19 cellular contexts compared by ENCODE assay signal in the genomic region with DNA sequence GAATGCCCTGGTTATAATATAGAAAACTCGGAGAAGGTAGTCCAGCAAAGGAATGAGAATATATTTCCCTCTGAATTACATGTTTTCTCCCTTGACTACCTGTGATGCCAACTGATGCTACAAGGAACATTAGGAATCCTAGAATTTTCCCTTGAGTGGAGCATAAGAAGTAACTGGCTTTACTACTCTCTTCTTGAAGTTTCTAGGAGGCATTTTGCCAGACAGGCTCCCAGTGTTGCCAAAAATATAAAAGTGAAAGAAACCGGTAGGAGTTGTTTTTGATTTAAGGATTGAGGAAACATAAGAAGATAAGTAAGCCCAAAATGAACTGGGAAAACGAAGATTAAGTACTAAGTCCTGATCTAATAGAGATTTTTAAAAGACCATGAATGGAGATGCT.
DNase-seq lines count a peak whose midpoint lies in the region; ATAC-seq and TF ChIP-seq lines count a peak whose summit lies in the region.
"Had no signal": no experiment of that assay in that cellular context is flagged by ENCODE, and none has a peak within 500 bp of the region (broad histone marks: within the 10 kb centered on the region; RNA-seq: fewer than 3 reads in every experiment).

No MANE protein-coding gene starts in this region.

- H3K27ac ChIP-seq in muscle layer of colon (ENCODE audit: low read depth, low read length) (peak overlapping the region; percentile 68), Karpas-422 (ENCODE audit: low read length) (no peak overlapping the region)

- H3K9me3 ChIP-seq in muscle layer of colon (ENCODE audit: low read length) (no peaks in the 10 kb centered on the region), Karpas-422 (ENCODE audit: low read length) (peaks cover 58% of the 10 kb centered on the region)
- H3K9me3 ChIP-seq: BE2C had no signal

- no peak overlapping the region for H3K4me2 ChIP-seq in Karpas-422 (ENCODE audit: low read depth, low read length, poor library complexity, severe bottlenecking)

- no peak for ATAC-seq in left cardiac atrium
- ATAC-seq: GM12878 had no signal

- H3K79me2 ChIP-seq in Karpas-422 (ENCODE audit: low read length) = no peaks in the 10 kb centered on the region

- TF ChIP-seq CTCF in fibroblast of pulmonary artery (IDR thresholded peaks at IDR 0.05; ENCODE audit: low read length, missing control alignments) = no peak

- H3K27me3 ChIP-seq in muscle layer of colon (ENCODE audit: control insufficient read depth in 1 of 2, insufficient read depth in 2 of 2, low read length in 2 of 2) = no peaks in the 10 kb centered on the region
- no peaks in the 10 kb centered on the region for H3K27me3 ChIP-seq in Karpas-422 (ENCODE audit: low read length)
- H3K27me3 ChIP-seq: BE2C had no signal

- DNase-seq in astrocyte of the hippocampus (ENCODE audit: low read depth, low spot score) = peak; percentile 24
- DNase-seq in fibroblast of pulmonary artery (ENCODE audit: low read depth) = peak; percentile 11
- no peak for DNase-seq in stimulated activated CD4-positive, alpha-beta T cell treated with anti-CD3 and anti-CD28 coated beads, Interleukin-2, amount 100 ng/mL, for 48 hours
- no peak for DNase-seq in Karpas-422
- DNase-seq in KG1 (lab: John Stamatoyannopoulos, UW) = no peak
- DNase-seq in left cardiac atrium = no peak
- DNase-seq: ACHN; BE2C; C1 segment of cervical spinal cord; CD4-positive, CD25-positive, alpha-beta regulatory T cell; CD8-positive, alpha-beta memory T cell; COR-L47; DMS 273 treated with DMSO at 0.1 percent for 48 hours; DMS53; DND-41; EL had no signal

- H3K4me3 ChIP-seq in fibroblast of pulmonary artery (replicated peaks; ENCODE audit: low read depth, low read length) = no peak overlapping the region
- H3K4me3 ChIP-seq in muscle layer of colon (ENCODE audit: low read depth in 1 of 2, low read length in 2 of 2) = no peak overlapping the region
- H3K4me3 ChIP-seq in Karpas-422 (ENCODE audit: low read length) = no peak overlapping the region
- H3K4me3 ChIP-seq: GM12878, HAP-1 had no signal

- H4K20me1 ChIP-seq in Karpas-422 (ENCODE audit: insufficient read depth, low read depth, low read length) = no peaks in the 10 kb centered on the region

- H3K4me1 ChIP-seq in muscle layer of colon (ENCODE audit: insufficient read depth, low read length) = peaks cover 43% of the 10 kb centered on the region
- H3K4me1 ChIP-seq in Karpas-422 (ENCODE audit: low read length) = no peaks in the 10 kb centered on the region
- H3K4me1 ChIP-seq: BE2C, HAP-1 had no signal

- no peaks in the 10 kb centered on the region for H3K9me2 ChIP-seq in Karpas-422 (replicated peaks; ENCODE audit: insufficient read depth, low read length)

- intact Hi-C loops in left cardiac atrium (cut with DNase I) = no loop called here

- no peak overlapping the region for H2AFZ ChIP-seq in Karpas-422 (ENCODE audit: low read length)

- H3K9ac ChIP-seq in muscle layer of colon (ENCODE audit: low read length) (no peak overlapping the region), Karpas-422 (ENCODE audit: low read length) (no peak overlapping the region)

- H3K36me3 ChIP-seq in muscle layer of colon (ENCODE audit: insufficient read depth, low read length) (no peaks in the 10 kb centered on the region), Karpas-422 (ENCODE audit: insufficient read depth, low read length) (no peaks in the 10 kb centered on the region)
- H3K36me3 ChIP-seq: BE2C, HAP-1 had no signal

Comparison
In these comparisons a context has a peak if more than half of its experiments do, and no peak if none do; other contexts are left out.
1. DNase-seq: peak in astrocyte of the hippocampus (single experiment) and fibroblast of pulmonary artery (single experiment); none in stimulated activated CD4-positive, alpha-beta T cell treated with anti-CD3 and anti-CD28 coated beads, Interleukin-2, amount 100 ng/mL, for 48 hours (0 of 2), Karpas-422 (single experiment), KG1 (single experiment) and left cardiac atrium (single experiment).